In genomic region chr6:158609455-158610155, GRCh38 we compare ENCODE assay signal across 18 cellular contexts. TPM values are rescaled to one million over a fixed set of nuclear protein-coding genes. Genes with fewer than 3 reads are reported as not detected.
A peak's percentile ranks its signal among the peaks of the same experiment; 100 is the strongest.
DNase-seq lines count a peak whose midpoint lies in the region; ATAC-seq and TF ChIP-seq lines count a peak whose summit lies in the region.
"Had no signal": no experiment of that assay in that cellular context is flagged by ENCODE, and none has a peak within 500 bp of the region (broad histone marks: within the 10 kb centered on the region; RNA-seq: fewer than 3 reads in every experiment).

No MANE protein-coding gene starts in this region.

- H3K4me1 ChIP-seq in right atrium auricular region, result peaks cover 0 to 33% of the 10 kb centered on the region in 2 donors
- no peaks in the 10 kb centered on the region for H3K4me1 ChIP-seq in colonic mucosa

- ATAC-seq in Right ventricle myocardium inferior (no peak), left lobe of liver (no peak), HG02870 (IDR thresholded peaks at IDR 0.05; ENCODE audit: unreplicated experiment) (no peak)

- peaks cover 6% of the 10 kb centered on the region for H3K36me3 Mint-ChIP-seq in type B pancreatic cell

- H3K27ac ChIP-seq in right atrium auricular region (peak overlapping the region; percentile 54 to 82), colonic mucosa (no peak overlapping the region)
- H3K27ac ChIP-seq: C4-2B had no signal

- no peaks in the 10 kb centered on the region for H3K9me3 Mint-ChIP-seq in type B pancreatic cell

- intact Hi-C loops in Right ventricle myocardium inferior (cut with DNase I), result no loop called here
- intact Hi-C loops in colonic mucosa (cut with DNase I), result no loop called here

- no peaks in the 10 kb centered on the region for H3K9me3 ChIP-seq in right atrium auricular region
- H3K9me3 ChIP-seq in colonic mucosa, result no peaks in the 10 kb centered on the region

- DNase-seq in right atrium auricular region (ENCODE audit: low spot score) (peak; percentile 61), Right ventricle myocardium inferior (ENCODE audit: missing footprints) (no peak), colonic mucosa (peak; percentile 12), left lobe of liver (ENCODE audit: low spot score) (peak; percentile 29), type B pancreatic cell (ENCODE audit: extremely low spot score, unreplicated experiment) (peak; percentile 43), iPS-NIHi7 (ENCODE audit: extremely low spot score) (no peak), ureter (ENCODE audit: low spot score) (no peak)
- DNase-seq: DMS153; H9; NCI-H1105 treated with DMSO at 0.1 percent for 48 hours; NCI-H1694 treated with DMSO at 0.1 percent for 48 hours; NCI-H2107; NCI-H226; NCI-H526 treated with DMSO at 0.1 percent for 48 hours; NK-92 treated with Interleukin-12 subunit alpha and Interleukin-12 subunit beta, amount 100 ng/mL, for 24 hours; SIG-M5 had no signal

- peaks cover 9% of the 10 kb centered on the region for H3K4me1 Mint-ChIP-seq in type B pancreatic cell (ENCODE audit: unreplicated experiment)

- no peaks in the 10 kb centered on the region for H3K27me3 ChIP-seq in right atrium auricular region
- H3K27me3 ChIP-seq in colonic mucosa, result no peaks in the 10 kb centered on the region

- H3K36me3 ChIP-seq in right atrium auricular region, result peaks cover 29% of the 10 kb centered on the region
- peaks cover 12% of the 10 kb centered on the region for H3K36me3 ChIP-seq in colonic mucosa

- no peak overlapping the region for H3K9ac ChIP-seq in colonic mucosa (ENCODE audit: low read depth in 2 of 2, low read length in 2 of 2)

- H3K4me3 Mint-ChIP-seq in type B pancreatic cell, result no peak overlapping the region
- H3K4me3 Mint-ChIP-seq: H9 had no signal

- no peak overlapping the region for H3K4me3 ChIP-seq in right atrium auricular region
- no peak overlapping the region for H3K4me3 ChIP-seq in colonic mucosa

- no peak overlapping the region for H3K27ac Mint-ChIP-seq in type B pancreatic cell

- no peak for TF ChIP-seq CTCF in right atrium auricular region (IDR thresholded peaks at IDR 0.05)
- no peak for TF ChIP-seq CTCF in colonic mucosa (IDR thresholded peaks at IDR 0.05)
- no peak for TF ChIP-seq CTCF in type B pancreatic cell (conservative IDR thresholded peaks at IDR 0.05)

- no peaks in the 10 kb centered on the region for H3K27me3 Mint-ChIP-seq in type B pancreatic cell

RNA-seq across cellular contexts. Expression of gene DYNLT1, which starts 34.9 kb away (rescaled TPM):
- total RNA-seq in right atrium auricular region, result 10 to 100 TPM; 57.3 to 91.5 TPM
- total RNA-seq in Right ventricle myocardium inferior, result 145 TPM
- 100 to 1,000 TPM; 140 to 166 TPM for total RNA-seq in colonic mucosa
- total RNA-seq in left lobe of liver, result 29.9 TPM
- 138 and 149 TPM in 2 replicates for total RNA-seq in type B pancreatic cell (ENCODE audit: low replicate concordance)
- 117 TPM for total RNA-seq in ureter

RNA-seq across cellular contexts. Expression of gene SYTL3, which starts 40.2 kb away (rescaled TPM):
- total RNA-seq in right atrium auricular region (1 to 10 TPM; 4.2 to 5.6 TPM), Right ventricle myocardium inferior (10.8 TPM), colonic mucosa (1 to 10 TPM; 1.1 to 3.1 TPM), left lobe of liver (0.43 TPM), type B pancreatic cell (ENCODE audit: low replicate concordance) (2.2 and 2.8 TPM in 2 replicates), ureter (8.7 TPM)

RNA-seq across cellular contexts. Expression of gene TMEM181, which starts 49.7 kb away (rescaled TPM):
- 10 to 100 TPM; 13.9 to 14.4 TPM for total RNA-seq in right atrium auricular region
- 10.1 TPM for total RNA-seq in Right ventricle myocardium inferior
- total RNA-seq in colonic mucosa, result 10 to 100 TPM; 33.2 to 57.4 TPM
- 12.0 TPM for total RNA-seq in left lobe of liver
- total RNA-seq in type B pancreatic cell (ENCODE audit: low replicate concordance), result 26.3 and 26.5 TPM in 2 replicates
- 38.3 TPM for total RNA-seq in ureter

Comparison
In these comparisons a context has a peak if more than half of its experiments do, and no peak if none do; other contexts are left out.
1. DNase-seq: peak in right atrium auricular region (single experiment), colonic mucosa (single experiment), left lobe of liver (single experiment) and type B pancreatic cell (single experiment); none in Right ventricle myocardium inferior (single experiment), iPS-NIHi7 (single experiment) and ureter (single experiment).